In genomic region chr15:72796515-72797337, GRCh38 we compare ENCODE assay signal across 7 cellular contexts. TPM values are rescaled to one million over a fixed set of nuclear protein-coding genes. Genes with fewer than 3 reads are reported as not detected.
DNase-seq lines count a peak whose midpoint lies in the region; TF ChIP-seq lines count a peak whose summit lies in the region.

No MANE protein-coding gene starts in this region.

- H3K27ac ChIP-seq in HUES64 (ENCODE audit: low read depth, low read length): no peak overlapping the region
- H3K27ac ChIP-seq in breast epithelium: no peak overlapping the region
- no peak overlapping the region for H3K27ac ChIP-seq in smooth muscle cell (ENCODE audit: low read depth)

- H2AFZ ChIP-seq in smooth muscle cell (ENCODE audit: low read depth): peak overlapping the region; percentile 77

- H3F3A ChIP-seq in smooth muscle cell (ENCODE audit: low read depth): no peaks in the 10 kb centered on the region

- H3K9me3 ChIP-seq in HUES64 (ENCODE audit: insufficient read depth, low read depth, low read length) (peaks cover under 1% of the 10 kb centered on the region; the same call in 1 of the 2 replicates), breast epithelium (no peaks in the 10 kb centered on the region), smooth muscle cell (replicated peaks; ENCODE audit: low read depth) (no peaks in the 10 kb centered on the region)

- peak; percentile 3 for DNase-seq in T-helper 22 cell (ENCODE audit: low read depth)
- no peak for DNase-seq in breast epithelium (ENCODE audit: low spot score in 2 of 2)
- DNase-seq in iPS-NIHi7 (ENCODE audit: extremely low spot score): peak; percentile 78
- DNase-seq in smooth muscle cell (lab: John Stamatoyannopoulos, UW; ENCODE audit: unreplicated experiment): no peak
- DNase-seq in NK-92 (lab: John Stamatoyannopoulos, UW; ENCODE audit: unreplicated experiment): no peak

- no peaks in the 10 kb centered on the region for H3K36me3 ChIP-seq in HUES64 (ENCODE audit: insufficient read depth, low read length)
- no peaks in the 10 kb centered on the region for H3K36me3 ChIP-seq in breast epithelium
- H3K36me3 ChIP-seq in smooth muscle cell (ENCODE audit: low read depth): no peaks in the 10 kb centered on the region

- peak overlapping the region; percentile 89 for H3K4me2 ChIP-seq in smooth muscle cell

- H3K9ac ChIP-seq in HUES64 (ENCODE audit: low read depth, low read length): peak overlapping the region; percentile 63
- no peak overlapping the region for H3K9ac ChIP-seq in smooth muscle cell (ENCODE audit: low read depth)

- H3K4me1 ChIP-seq in HUES64 (ENCODE audit: insufficient read depth, low read length): peaks cover 3% of the 10 kb centered on the region; the same call in 1 of the 2 replicates
- H3K4me1 ChIP-seq in breast epithelium: no peaks in the 10 kb centered on the region
- H3K4me1 ChIP-seq in smooth muscle cell (ENCODE audit: low read depth): no peaks in the 10 kb centered on the region

- TF ChIP-seq POLR2A in breast epithelium (IDR thresholded peaks at IDR 0.05): no peak

- H3K27me3 ChIP-seq in HUES64 (ENCODE audit: insufficient read depth, low read length) (peaks cover 18% of the 10 kb centered on the region), breast epithelium (no peaks in the 10 kb centered on the region), smooth muscle cell (ENCODE audit: low read depth) (no peaks in the 10 kb centered on the region)

- 7% methylated on average over 72 of the region's 72 CpGs for WGBS in HUES64
- 9% methylated on average over 47 of the region's 72 CpGs for WGBS in smooth muscle cell (ENCODE audit: low lambda C conversion rate)

- peak; percentile 55 for TF ChIP-seq CTCF in GM12873 (IDR thresholded peaks at IDR 0.05; ENCODE audit: insufficient read depth, low read depth, low read length, missing control alignments)
- peak in 2 of 3 donors; percentile 17 to 57 for TF ChIP-seq CTCF in breast epithelium (IDR thresholded peaks at IDR 0.05)
- peak; percentile 53 for TF ChIP-seq CTCF in smooth muscle cell (IDR thresholded peaks at IDR 0.05; ENCODE audit: borderline replicate concordance, insufficient read depth, poor library complexity, severe bottlenecking)

- intact Hi-C loops in breast epithelium (cut with DNase I; ENCODE audit: low total_unique reads): no loop called here

- no peaks in the 10 kb centered on the region for H3K79me2 ChIP-seq in smooth muscle cell (ENCODE audit: low read depth)

- H3K4me3 ChIP-seq in HUES64 (ENCODE audit: low read length) (peak overlapping the region; percentile 73), breast epithelium (peak overlapping the region; percentile 33 to 73 (median 57)), smooth muscle cell (peak overlapping the region; percentile 61)

- no peaks in the 10 kb centered on the region for H4K20me1 ChIP-seq in smooth muscle cell (ENCODE audit: low read depth)

RNA-seq across cellular contexts. Expression of gene ADPGK, which starts 13.2 kb away (rescaled TPM):
- polyA plus RNA-seq in HUES64 (2013, experiment 1 of 2): 31.4 TPM
- 32.5 TPM for polyA plus RNA-seq in HUES64 (2013, experiment 2 of 2)
- 10 to 100 TPM; 68.2 to 70.5 (median 69.3) TPM for total RNA-seq in breast epithelium
- 67.3 and 70.0 TPM in 2 replicates for total RNA-seq in smooth muscle cell
- 53.4 and 55.7 TPM in 2 replicates for polyA plus RNA-seq in smooth muscle cell

Comparison
In these comparisons a context has a peak if more than half of its experiments do, and no peak if none do; other contexts are left out.
1. DNase-seq: peak in T-helper 22 cell (single experiment) and iPS-NIHi7 (single experiment); none in breast epithelium (0 of 2), smooth muscle cell (single experiment) and NK-92 (single experiment).
2. Peak in every context shown above with its lines, with median percentiles within 50 percentile points of each other: CTCF ChIP-seq and H3K4me3 ChIP-seq.